9 cellular contexts compared by ENCODE assay signal in genomic region chr1:156707027-156707426, GRCh38. TPM values are rescaled to one million over a fixed set of nuclear protein-coding genes. Genes with fewer than 3 reads are reported as not detected.
DNase-seq lines count a peak whose midpoint lies in the region; ATAC-seq and TF ChIP-seq lines count a peak whose summit lies in the region.
"Had no signal": no experiment of that assay in that cellular context is flagged by ENCODE, and none has a peak within 500 bp of the region (broad histone marks: within the 10 kb centered on the region; RNA-seq: fewer than 3 reads in every experiment).

No MANE protein-coding gene starts in this region.

- H3K27me3 ChIP-seq in right atrium auricular region = peaks cover 0 to 5% of the 10 kb centered on the region in 2 donors

- H3K4me3 ChIP-seq in right atrium auricular region (peak overlapping the region in 1 of 2 donors; percentile 53), skin epidermis (peak overlapping the region in 2 of 7 experiments; percentile 34 to 48)

- POLR2A ChIA-PET in activated CD4-positive, alpha-beta memory T cell treated with anti-CD3 and anti-CD28 coated beads for 36 hours (lab: Charles Lee) = interaction anchor here (1.6 kb wide), 1 partner anchor 19 kb away, joined by 7 read pairs; no protein-coding TSS in a partner anchor
- POLR2A ChIA-PET in activated CD4-positive, alpha-beta memory T cell treated with anti-CD3 and anti-CD28 coated beads, Interleukin-2, amount 10 ng/mL, durations not matched to agents 7 days and 5 days (lab: Charles Lee) = interaction anchor here (0.6 to 3.3 kb wide), 10 partner anchors 8 to 46 kb away, joined by 3 to 11 read pairs (median 4); partner anchors contain the start of genes HDGF, ISG20L2 and METTL25B
- POLR2A ChIA-PET in T-cell (lab: Charles Lee) = interaction anchor here in 1 of 2 donors (0.6 kb wide), 1 partner anchor 1368 kb away, joined by 3 read pairs; no protein-coding TSS in a partner anchor

- no peak for TF ChIP-seq CTCF in right atrium auricular region (IDR thresholded peaks at IDR 0.05)
- no peak for TF ChIP-seq CTCF in CD14-positive monocyte (IDR thresholded peaks at IDR 0.05)

- H3K27ac Mint-ChIP-seq in activated CD4-positive, alpha-beta memory T cell treated with anti-CD3 and anti-CD28 coated beads for 36 hours = no peak overlapping the region
- no peak overlapping the region for H3K27ac Mint-ChIP-seq in activated CD4-positive, alpha-beta memory T cell treated with anti-CD3 and anti-CD28 coated beads, Interleukin-2, amount 10 ng/mL, durations not matched to agents 7 days and 5 days
- peak overlapping the region; percentile 73 to 74 for H3K27ac Mint-ChIP-seq in T-cell
- no peak overlapping the region for H3K27ac Mint-ChIP-seq in CD14-positive monocyte

- ATAC-seq in T-cell (replicated peaks in 1 of 4) = no peak
- no peak for ATAC-seq in GM21786 (IDR thresholded peaks at IDR 0.05; ENCODE audit: unreplicated experiment)
- no peak for ATAC-seq in HG03025 (IDR thresholded peaks at IDR 0.05; ENCODE audit: low FRiP score, unreplicated experiment)

- no peaks in the 10 kb centered on the region for H3K36me3 Mint-ChIP-seq in activated CD4-positive, alpha-beta memory T cell treated with anti-CD3 and anti-CD28 coated beads for 36 hours
- H3K36me3 Mint-ChIP-seq in activated CD4-positive, alpha-beta memory T cell treated with anti-CD3 and anti-CD28 coated beads, Interleukin-2, amount 10 ng/mL, durations not matched to agents 7 days and 5 days (ENCODE audit: low read depth) = no peaks in the 10 kb centered on the region
- no peaks in the 10 kb centered on the region for H3K36me3 Mint-ChIP-seq in T-cell
- H3K36me3 Mint-ChIP-seq in CD14-positive monocyte = peaks cover 2 to 12% of the 10 kb centered on the region in 2 donors

- H3K4me1 ChIP-seq in right atrium auricular region = peaks cover 0 to 46% of the 10 kb centered on the region in 2 donors

- intact Hi-C loops in activated CD4-positive, alpha-beta memory T cell treated with anti-CD3 and anti-CD28 coated beads for 36 hours (cut with micrococcal nuclease) = no loop called here
- intact Hi-C loops in CD14-positive monocyte (cut with micrococcal nuclease) = no loop called here

- peaks cover 28% of the 10 kb centered on the region for H3K4me1 Mint-ChIP-seq in activated CD4-positive, alpha-beta memory T cell treated with anti-CD3 and anti-CD28 coated beads for 36 hours (ENCODE audit: low read depth)
- H3K4me1 Mint-ChIP-seq in activated CD4-positive, alpha-beta memory T cell treated with anti-CD3 and anti-CD28 coated beads, Interleukin-2, amount 10 ng/mL, durations not matched to agents 7 days and 5 days = peaks cover 21% of the 10 kb centered on the region
- H3K4me1 Mint-ChIP-seq in T-cell = peaks cover 18 to 32% (median 30%) of the 10 kb centered on the region in 3 donors
- peaks cover 28% of the 10 kb centered on the region for H3K4me1 Mint-ChIP-seq in CD14-positive monocyte

- H3K27ac ChIP-seq in right atrium auricular region (peak overlapping the region; percentile 76 to 78), skin epidermis (peak overlapping the region in 20 of 21 experiments; percentile 45 to 91 (median 80))

- no peaks in the 10 kb centered on the region for H3K9me3 ChIP-seq in right atrium auricular region

- H3K4me3 Mint-ChIP-seq in activated CD4-positive, alpha-beta memory T cell treated with anti-CD3 and anti-CD28 coated beads for 36 hours = peak overlapping the region; percentile 11
- no peak overlapping the region for H3K4me3 Mint-ChIP-seq in activated CD4-positive, alpha-beta memory T cell treated with anti-CD3 and anti-CD28 coated beads, Interleukin-2, amount 10 ng/mL, durations not matched to agents 7 days and 5 days
- peak overlapping the region; percentile 66 to 91 (median 83) for H3K4me3 Mint-ChIP-seq in T-cell
- H3K4me3 Mint-ChIP-seq in CD14-positive monocyte = peak overlapping the region in 1 of 2 donors; percentile 83

- H3K27me3 Mint-ChIP-seq in activated CD4-positive, alpha-beta memory T cell treated with anti-CD3 and anti-CD28 coated beads for 36 hours = peaks cover 24% of the 10 kb centered on the region
- H3K27me3 Mint-ChIP-seq in activated CD4-positive, alpha-beta memory T cell treated with anti-CD3 and anti-CD28 coated beads, Interleukin-2, amount 10 ng/mL, durations not matched to agents 7 days and 5 days = peaks cover 38% of the 10 kb centered on the region
- H3K27me3 Mint-ChIP-seq in T-cell (peaks cover 7 to 20% of the 10 kb centered on the region in 2 donors), CD14-positive monocyte (ENCODE audit: low read depth in 3 of 3) (peaks cover 61 to 77% (median 69%) of the 10 kb centered on the region in 3 donors)

- H3K9me3 Mint-ChIP-seq in activated CD4-positive, alpha-beta memory T cell treated with anti-CD3 and anti-CD28 coated beads for 36 hours = no peaks in the 10 kb centered on the region
- H3K9me3 Mint-ChIP-seq in activated CD4-positive, alpha-beta memory T cell treated with anti-CD3 and anti-CD28 coated beads, Interleukin-2, amount 10 ng/mL, durations not matched to agents 7 days and 5 days = no peaks in the 10 kb centered on the region
- H3K9me3 Mint-ChIP-seq in T-cell (no peaks in the 10 kb centered on the region), CD14-positive monocyte (peaks cover 0 to 25% (median 10%) of the 10 kb centered on the region in 7 donors)

- H3K36me3 ChIP-seq in right atrium auricular region = no peaks in the 10 kb centered on the region

- no peak for DNase-seq in activated CD4-positive, alpha-beta memory T cell treated with anti-CD3 and anti-CD28 coated beads for 36 hours
- no peak for DNase-seq in activated CD4-positive, alpha-beta memory T cell treated with anti-CD3 and anti-CD28 coated beads, Interleukin-2, amount 10 ng/mL, durations not matched to agents 7 days and 5 days
- DNase-seq in T-cell = no peak
- DNase-seq in right atrium auricular region (ENCODE audit: low spot score) = no peak
- no peak for DNase-seq in CD14-positive monocyte (ENCODE audit: low spot score)
- DNase-seq: NCI-H345 had no signal

- CTCF ChIA-PET in activated CD4-positive, alpha-beta memory T cell treated with anti-CD3 and anti-CD28 coated beads for 36 hours (lab: Charles Lee) = interaction anchor here (0.6 to 36.2 kb wide), 8 partner anchors 7 to 184 kb away, joined by 3 to 1179 read pairs (median 14); partner anchors contain the start of genes CRABP2, ISG20L2, METTL25B and MRPL24
- CTCF ChIA-PET in activated CD4-positive, alpha-beta memory T cell treated with anti-CD3 and anti-CD28 coated beads, Interleukin-2, amount 10 ng/mL, durations not matched to agents 7 days and 5 days (lab: Charles Lee) = interaction anchor here (0.6 to 10.7 kb wide), 13 partner anchors 9 to 185 kb away, joined by 3 to 109 read pairs (median 8); partner anchors contain the start of genes INSRR, MRPL24, NES and NTRK1
- CTCF ChIA-PET in T-cell (lab: Charles Lee) = interaction anchor here (0.5 to 2.6 kb wide), 9 partner anchors 10 to 78 kb away, joined by 3 to 22 read pairs (median 6); partner anchors contain the start of gene MRPL24 (in 1 of the 2)

RNA-seq across cellular contexts. Expression of gene CRABP2, which starts 1.6 kb away (rescaled TPM):
- 1 to 10 TPM; 1.1 to 2.3 TPM for total RNA-seq in activated CD4-positive, alpha-beta memory T cell treated with anti-CD3 and anti-CD28 coated beads for 36 hours
- 1 to 10 TPM in 1 of 2 experiments, under 1 TPM in 1; 0.58 to 1.2 TPM for total RNA-seq in activated CD4-positive, alpha-beta memory T cell treated with anti-CD3 and anti-CD28 coated beads, Interleukin-2, amount 10 ng/mL, durations not matched to agents 7 days and 5 days
- total RNA-seq in T-cell = 1 to 10 TPM in 4 of 5 donors, under 1 TPM in 1; 0.76 to 3.6 (median 1.6) TPM
- 1 to 10 TPM in 1 of 2 donors, under 1 TPM in 1; 0.67 to 2.5 TPM for total RNA-seq in right atrium auricular region
- under 1 TPM in 1 of 2 donors, not detected in 1; 0.23 TPM for polyA plus RNA-seq in CD14-positive monocyte

RNA-seq across cellular contexts. Expression of gene METTL25B, which starts 21.2 kb away (rescaled TPM):
- 10 to 100 TPM; 43.0 to 46.3 TPM for total RNA-seq in activated CD4-positive, alpha-beta memory T cell treated with anti-CD3 and anti-CD28 coated beads for 36 hours
- total RNA-seq in activated CD4-positive, alpha-beta memory T cell treated with anti-CD3 and anti-CD28 coated beads, Interleukin-2, amount 10 ng/mL, durations not matched to agents 7 days and 5 days = 10 to 100 TPM; 40.3 to 44.3 TPM
- total RNA-seq in T-cell = 10 to 100 TPM; 13.0 to 36.1 (median 32.3) TPM
- 10 to 100 TPM in 1 of 2 donors, 1 to 10 TPM in 1; 7.4 to 15.6 TPM for total RNA-seq in right atrium auricular region
- 1 to 10 TPM; 4.6 to 4.8 TPM for polyA plus RNA-seq in CD14-positive monocyte

RNA-seq across cellular contexts. Expression of gene ISG20L2, which starts 21.5 kb away (rescaled TPM):
- 10 to 100 TPM; 35.6 to 36.8 TPM for total RNA-seq in activated CD4-positive, alpha-beta memory T cell treated with anti-CD3 and anti-CD28 coated beads for 36 hours
- 10 to 100 TPM; 42.0 to 43.3 TPM for total RNA-seq in activated CD4-positive, alpha-beta memory T cell treated with anti-CD3 and anti-CD28 coated beads, Interleukin-2, amount 10 ng/mL, durations not matched to agents 7 days and 5 days
- total RNA-seq in T-cell = 10 to 100 TPM; 35.3 to 63.7 (median 44.3) TPM
- 10 to 100 TPM; 13.6 to 18.0 TPM for total RNA-seq in right atrium auricular region
- 10 to 100 TPM; 17.2 to 18.1 TPM for polyA plus RNA-seq in CD14-positive monocyte

RNA-seq across cellular contexts. Expression of gene NES, which starts 29.8 kb away (rescaled TPM):
- under 1 TPM in 1 of 2 experiments, not detected in 1; 0.07 TPM for total RNA-seq in activated CD4-positive, alpha-beta memory T cell treated with anti-CD3 and anti-CD28 coated beads for 36 hours
- total RNA-seq in activated CD4-positive, alpha-beta memory T cell treated with anti-CD3 and anti-CD28 coated beads, Interleukin-2, amount 10 ng/mL, durations not matched to agents 7 days and 5 days = not detected
- under 1 TPM in 3 of 5 donors, not detected in 2; 0.10 to 0.35 (median 0.25) TPM for total RNA-seq in T-cell
- total RNA-seq in right atrium auricular region = 100 to 1,000 TPM; 134 to 173 TPM
- not detected for polyA plus RNA-seq in CD14-positive monocyte

RNA-seq across cellular contexts. Expression of gene MRPL24, which starts 33.9 kb away (rescaled TPM):
- 100 to 1,000 TPM; 105 to 106 TPM for total RNA-seq in activated CD4-positive, alpha-beta memory T cell treated with anti-CD3 and anti-CD28 coated beads for 36 hours
- total RNA-seq in activated CD4-positive, alpha-beta memory T cell treated with anti-CD3 and anti-CD28 coated beads, Interleukin-2, amount 10 ng/mL, durations not matched to agents 7 days and 5 days = 10 to 100 TPM; 40.3 to 43.8 TPM
- total RNA-seq in T-cell (10 to 100 TPM; 23.8 to 66.6 (median 52.6) TPM), right atrium auricular region (10 to 100 TPM; 45.8 to 50.5 TPM)
- polyA plus RNA-seq in CD14-positive monocyte = 10 to 100 TPM; 38.4 to 47.0 TPM

Comparison
In these comparisons a context has a peak if more than half of its experiments do, and no peak if none do; other contexts are left out.
1. H3K27ac Mint-ChIP-seq: peak in T-cell (2 of 2); none in activated CD4-positive, alpha-beta memory T cell treated with anti-CD3 and anti-CD28 coated beads for 36 hours (single experiment), activated CD4-positive, alpha-beta memory T cell treated with anti-CD3 and anti-CD28 coated beads, Interleukin-2, amount 10 ng/mL, durations not matched to agents 7 days and 5 days (single experiment) and CD14-positive monocyte (0 of 7).